ENCODE assay signal across 1 cellular context in genomic region chr11:68146704-68147474, GRCh38.
TF ChIP-seq lines count a peak whose summit lies in the region.

No MANE protein-coding gene starts in this region.

TF ChIP-seq in HepG2, 621 proteins besides CTCF, POLR2A, EP300 and RAD21 (continued from another document and continues in another):
- TF ChIP-seq SOX6 (IDR thresholded peaks at IDR 0.05) (no peak), SOX6 (CRISPR knock-in tag; IDR thresholded peaks at IDR 0.05) (peak; percentile 90), ZNF232 (CRISPR knock-in tag; IDR thresholded peaks at IDR 0.05; ENCODE audit: borderline replicate concordance) (peak; percentile 66; the same call in 1 of the 2 replicates), ZNF614 (CRISPR knock-in tag; IDR thresholded peaks at IDR 0.05; ENCODE audit: borderline replicate concordance) (peak; percentile 81), PRPF4 (IDR thresholded peaks at IDR 0.05; ENCODE audit: low read depth, low read length, poor library complexity, severe bottlenecking) (no peak), STAT6 (CRISPR knock-in tag; IDR thresholded peaks at IDR 0.05; ENCODE audit: borderline replicate concordance) (peak; percentile 85; the same call in 1 of the 2 replicates), ZNF207 (IDR thresholded peaks at IDR 0.05; ENCODE audit: borderline replicate concordance) (no peak), ZNF841 (CRISPR knock-in tag; IDR thresholded peaks at IDR 0.05; ENCODE audit: borderline replicate concordance) (no peak), ZNF251 (CRISPR knock-in tag; IDR thresholded peaks at IDR 0.05) (0 out of 2 replicates have a peak, but pooled peaks have one; percentile 23), ZNF142 (CRISPR knock-in tag; IDR thresholded peaks at IDR 0.05) (no peak), ASH2L (IDR thresholded peaks at IDR 0.05; ENCODE audit: insufficient read length, low read depth, low read length) (peak; percentile 52), ZSCAN22 (CRISPR knock-in tag; IDR thresholded peaks at IDR 0.05) (no peak), XRCC5 (optimal IDR thresholded peaks at IDR 0.05; ENCODE audit: low read length) (peak; percentile 86), RAD51 (IDR thresholded peaks at IDR 0.05; ENCODE audit: borderline replicate concordance) (no peak), E2F2 (CRISPR knock-in tag; IDR thresholded peaks at IDR 0.05; ENCODE audit: borderline replicate concordance) (no peak), KLF16 (CRISPR knock-in tag; IDR thresholded peaks at IDR 0.05) (peak in 1 of 2 experiments; percentile 82; a peak in 1 of 4 replicates), ESRRA (CRISPR knock-in tag; IDR thresholded peaks at IDR 0.05; ENCODE audit: low read depth) (peak; percentile 79), SKI (IDR thresholded peaks at IDR 0.05; ENCODE audit: partially characterized antibody) (peak; percentile 86), NR2F2 (IDR thresholded peaks at IDR 0.05; ENCODE audit: borderline replicate concordance, low read depth) (no peak; the same call in 1 of the 2 replicates), ZNF562 (CRISPR knock-in tag; IDR thresholded peaks at IDR 0.05; ENCODE audit: borderline replicate concordance) (no peak), SMC3 (IDR thresholded peaks at IDR 0.05; ENCODE audit: low read length) (peak; percentile 47), SALL1 (CRISPR knock-in tag; IDR thresholded peaks at IDR 0.05) (peak; percentile 96), ZNF772 (CRISPR knock-in tag; IDR thresholded peaks at IDR 0.05) (peak; percentile 97), ELF1 (CRISPR knock-in tag; IDR thresholded peaks at IDR 0.05) (peak; percentile 82), ZNF124 (CRISPR knock-in tag; IDR thresholded peaks at IDR 0.05) (peak; percentile 80), CHCHD3 (CRISPR knock-in tag; IDR thresholded peaks at IDR 0.05) (no peak), CAMTA2 (CRISPR knock-in tag; IDR thresholded peaks at IDR 0.05; ENCODE audit: borderline replicate concordance) (no peak), FOXO1 (CRISPR knock-in tag; IDR thresholded peaks at IDR 0.05) (peak; percentile 94), DRAP1 (CRISPR knock-in tag; IDR thresholded peaks at IDR 0.05) (peak; percentile 94), GTF3A (CRISPR knock-in tag; conservative IDR thresholded peaks at IDR 0.05) (no peak)
- TF ChIP-seq, protein P1, sequence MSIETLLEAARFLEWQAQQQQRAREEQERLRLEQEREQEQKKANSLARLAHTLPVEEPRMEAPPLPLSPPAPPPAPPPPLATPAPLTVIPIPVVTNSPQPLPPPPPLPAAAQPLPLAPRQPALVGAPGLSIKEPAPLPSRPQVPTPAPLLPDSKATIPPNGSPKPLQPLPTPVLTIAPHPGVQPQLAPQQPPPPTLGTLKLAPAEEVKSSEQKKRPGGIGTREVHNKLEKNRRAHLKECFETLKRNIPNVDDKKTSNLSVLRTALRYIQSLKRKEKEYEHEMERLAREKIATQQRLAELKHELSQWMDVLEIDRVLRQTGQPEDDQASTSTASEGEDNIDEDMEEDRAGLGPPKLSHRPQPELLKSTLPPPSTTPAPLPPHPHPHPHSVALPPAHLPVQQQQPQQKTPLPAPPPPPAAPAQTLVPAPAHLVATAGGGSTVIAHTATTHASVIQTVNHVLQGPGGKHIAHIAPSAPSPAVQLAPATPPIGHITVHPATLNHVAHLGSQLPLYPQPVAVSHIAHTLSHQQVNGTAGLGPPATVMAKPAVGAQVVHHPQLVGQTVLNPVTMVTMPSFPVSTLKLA (IDR thresholded peaks at IDR 0.05), result peak; percentile 82
- TF ChIP-seq, protein P2, sequence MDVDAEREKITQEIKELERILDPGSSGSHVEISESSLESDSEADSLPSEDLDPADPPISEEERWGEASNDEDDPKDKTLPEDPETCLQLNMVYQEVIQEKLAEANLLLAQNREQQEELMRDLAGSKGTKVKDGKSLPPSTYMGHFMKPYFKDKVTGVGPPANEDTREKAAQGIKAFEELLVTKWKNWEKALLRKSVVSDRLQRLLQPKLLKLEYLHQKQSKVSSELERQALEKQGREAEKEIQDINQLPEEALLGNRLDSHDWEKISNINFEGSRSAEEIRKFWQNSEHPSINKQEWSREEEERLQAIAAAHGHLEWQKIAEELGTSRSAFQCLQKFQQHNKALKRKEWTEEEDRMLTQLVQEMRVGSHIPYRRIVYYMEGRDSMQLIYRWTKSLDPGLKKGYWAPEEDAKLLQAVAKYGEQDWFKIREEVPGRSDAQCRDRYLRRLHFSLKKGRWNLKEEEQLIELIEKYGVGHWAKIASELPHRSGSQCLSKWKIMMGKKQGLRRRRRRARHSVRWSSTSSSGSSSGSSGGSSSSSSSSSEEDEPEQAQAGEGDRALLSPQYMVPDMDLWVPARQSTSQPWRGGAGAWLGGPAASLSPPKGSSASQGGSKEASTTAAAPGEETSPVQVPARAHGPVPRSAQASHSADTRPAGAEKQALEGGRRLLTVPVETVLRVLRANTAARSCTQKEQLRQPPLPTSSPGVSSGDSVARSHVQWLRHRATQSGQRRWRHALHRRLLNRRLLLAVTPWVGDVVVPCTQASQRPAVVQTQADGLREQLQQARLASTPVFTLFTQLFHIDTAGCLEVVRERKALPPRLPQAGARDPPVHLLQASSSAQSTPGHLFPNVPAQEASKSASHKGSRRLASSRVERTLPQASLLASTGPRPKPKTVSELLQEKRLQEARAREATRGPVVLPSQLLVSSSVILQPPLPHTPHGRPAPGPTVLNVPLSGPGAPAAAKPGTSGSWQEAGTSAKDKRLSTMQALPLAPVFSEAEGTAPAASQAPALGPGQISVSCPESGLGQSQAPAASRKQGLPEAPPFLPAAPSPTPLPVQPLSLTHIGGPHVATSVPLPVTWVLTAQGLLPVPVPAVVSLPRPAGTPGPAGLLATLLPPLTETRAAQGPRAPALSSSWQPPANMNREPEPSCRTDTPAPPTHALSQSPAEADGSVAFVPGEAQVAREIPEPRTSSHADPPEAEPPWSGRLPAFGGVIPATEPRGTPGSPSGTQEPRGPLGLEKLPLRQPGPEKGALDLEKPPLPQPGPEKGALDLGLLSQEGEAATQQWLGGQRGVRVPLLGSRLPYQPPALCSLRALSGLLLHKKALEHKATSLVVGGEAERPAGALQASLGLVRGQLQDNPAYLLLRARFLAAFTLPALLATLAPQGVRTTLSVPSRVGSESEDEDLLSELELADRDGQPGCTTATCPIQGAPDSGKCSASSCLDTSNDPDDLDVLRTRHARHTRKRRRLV (CRISPR knock-in tag; IDR thresholded peaks at IDR 0.05), result no peak
- TF ChIP-seq, protein P3, sequence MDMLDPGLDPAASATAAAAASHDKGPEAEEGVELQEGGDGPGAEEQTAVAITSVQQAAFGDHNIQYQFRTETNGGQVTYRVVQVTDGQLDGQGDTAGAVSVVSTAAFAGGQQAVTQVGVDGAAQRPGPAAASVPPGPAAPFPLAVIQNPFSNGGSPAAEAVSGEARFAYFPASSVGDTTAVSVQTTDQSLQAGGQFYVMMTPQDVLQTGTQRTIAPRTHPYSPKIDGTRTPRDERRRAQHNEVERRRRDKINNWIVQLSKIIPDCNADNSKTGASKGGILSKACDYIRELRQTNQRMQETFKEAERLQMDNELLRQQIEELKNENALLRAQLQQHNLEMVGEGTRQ (IDR thresholded peaks at IDR 0.05; ENCODE audit: low read depth, low read length), result no peak
- TF ChIP-seq, protein P3 (CRISPR knock-in tag; IDR thresholded peaks at IDR 0.05; ENCODE audit: borderline replicate concordance), result peak; percentile 63; the same call in 1 of the 2 replicates
- TF ChIP-seq, protein P4, sequence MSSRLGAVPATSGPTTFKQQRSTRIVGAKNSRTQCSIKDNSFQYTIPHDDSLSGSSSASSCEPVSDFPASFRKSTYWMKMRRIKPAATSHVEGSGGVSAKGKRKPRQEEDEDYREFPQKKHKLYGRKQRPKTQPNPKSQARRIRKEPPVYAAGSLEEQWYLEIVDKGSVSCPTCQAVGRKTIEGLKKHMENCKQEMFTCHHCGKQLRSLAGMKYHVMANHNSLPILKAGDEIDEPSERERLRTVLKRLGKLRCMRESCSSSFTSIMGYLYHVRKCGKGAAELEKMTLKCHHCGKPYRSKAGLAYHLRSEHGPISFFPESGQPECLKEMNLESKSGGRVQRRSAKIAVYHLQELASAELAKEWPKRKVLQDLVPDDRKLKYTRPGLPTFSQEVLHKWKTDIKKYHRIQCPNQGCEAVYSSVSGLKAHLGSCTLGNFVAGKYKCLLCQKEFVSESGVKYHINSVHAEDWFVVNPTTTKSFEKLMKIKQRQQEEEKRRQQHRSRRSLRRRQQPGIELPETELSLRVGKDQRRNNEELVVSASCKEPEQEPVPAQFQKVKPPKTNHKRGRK (CRISPR knock-in tag; IDR thresholded peaks at IDR 0.05), result no peak
- TF ChIP-seq, protein P5, sequence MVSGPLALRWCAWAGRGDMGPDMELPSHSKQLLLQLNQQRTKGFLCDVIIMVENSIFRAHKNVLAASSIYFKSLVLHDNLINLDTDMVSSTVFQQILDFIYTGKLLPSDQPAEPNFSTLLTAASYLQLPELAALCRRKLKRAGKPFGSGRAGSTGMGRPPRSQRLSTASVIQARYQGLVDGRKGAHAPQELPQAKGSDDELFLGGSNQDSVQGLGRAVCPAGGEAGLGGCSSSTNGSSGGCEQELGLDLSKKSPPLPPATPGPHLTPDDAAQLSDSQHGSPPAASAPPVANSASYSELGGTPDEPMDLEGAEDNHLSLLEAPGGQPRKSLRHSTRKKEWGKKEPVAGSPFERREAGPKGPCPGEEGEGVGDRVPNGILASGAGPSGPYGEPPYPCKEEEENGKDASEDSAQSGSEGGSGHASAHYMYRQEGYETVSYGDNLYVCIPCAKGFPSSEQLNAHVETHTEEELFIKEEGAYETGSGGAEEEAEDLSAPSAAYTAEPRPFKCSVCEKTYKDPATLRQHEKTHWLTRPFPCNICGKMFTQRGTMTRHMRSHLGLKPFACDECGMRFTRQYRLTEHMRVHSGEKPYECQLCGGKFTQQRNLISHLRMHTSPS (CRISPR knock-in tag; IDR thresholded peaks at IDR 0.05; ENCODE audit: low read depth), result peak; percentile 96
